In genomic region chr9:18360005-18360404, GRCh38 we compare ENCODE assay signal across 27 cellular contexts.
DNase-seq lines count a peak whose midpoint lies in the region; ATAC-seq and TF ChIP-seq lines count a peak whose summit lies in the region.
"Had no signal": no experiment of that assay in that cellular context is flagged by ENCODE, and none has a peak within 500 bp of the region (broad histone marks: within the 10 kb centered on the region; RNA-seq: fewer than 3 reads in every experiment).

No MANE protein-coding gene starts in this region.

- no peaks in the 10 kb centered on the region for H3K9me3 Mint-ChIP-seq in MCF 10A (ENCODE audit: unreplicated experiment)
- no peaks in the 10 kb centered on the region for H3K9me3 Mint-ChIP-seq in WTC11
- H3K9me3 Mint-ChIP-seq: activated B cell treated with CpG ODN at 0.5 μM for 24 hours; activated naive CD4-positive, alpha-beta T cell treated with anti-CD3 and anti-CD28 coated beads, Interleukin-2, amount 10 ng/mL, durations not matched to agents 7 days and 5 days; activated T-helper 1 cell treated with anti-CD3 and anti-CD28 coated beads, Interleukin-12 subunit alpha, Interleukin-12 subunit beta, Interleukin-2, Interleukin-4 antibody, amounts not matched to agents 30 ng/mL and 10 ng/mL and 1 ng/mL, durations not matched to agents 14 hours and 24 hours and 36 hours; dendritic cell treated with granulocyte-macrophage colony-stimulating factor and Interleukin-4, amounts not matched to agents 40 ng/mL and 50 ng/mL, for 4 days had no signal

- H3K4me1 Mint-ChIP-seq in MCF 10A (ENCODE audit: insufficient read depth, unreplicated experiment): no peaks in the 10 kb centered on the region
- peaks cover 4% of the 10 kb centered on the region for H3K4me1 Mint-ChIP-seq in WTC11
- H3K4me1 Mint-ChIP-seq: activated naive CD4-positive, alpha-beta T cell treated with anti-CD3 and anti-CD28 coated beads, Interleukin-2, amount 10 ng/mL, durations not matched to agents 7 days and 5 days had no signal

- no peak overlapping the region for H3K4me3 ChIP-seq in mammary epithelial cell (replicated peaks in 1 of 3; ENCODE audit: insufficient read depth in 1 of 3, low read depth in 2 of 3, low read length in 3 of 3)
- no peak overlapping the region for H3K4me3 ChIP-seq in fibroblast of lung (replicated peaks in 1 of 4; ENCODE audit: control extremely low read depth in 1 of 4, insufficient read depth in 1 of 4, low read depth in 3 of 4, low read length in 4 of 4)
- H3K4me3 ChIP-seq: A549, lung, right atrium auricular region, testis, vagina had no signal

- no peaks in the 10 kb centered on the region for H3K36me3 Mint-ChIP-seq in MCF 10A (ENCODE audit: insufficient read depth, unreplicated experiment)
- H3K36me3 Mint-ChIP-seq in WTC11: no peaks in the 10 kb centered on the region
- H3K36me3 Mint-ChIP-seq: activated naive CD4-positive, alpha-beta T cell treated with anti-CD3 and anti-CD28 coated beads, Interleukin-2, amount 10 ng/mL, durations not matched to agents 7 days and 5 days had no signal

- H2AFZ ChIP-seq in mammary epithelial cell (ENCODE audit: low read depth, low read length) (peak overlapping the region; percentile 53), fibroblast of lung (ENCODE audit: low read length) (peak overlapping the region; percentile 50)

- H3K36me3 ChIP-seq in mammary epithelial cell (ENCODE audit: insufficient read depth, low read length) (no peaks in the 10 kb centered on the region), fibroblast of lung (ENCODE audit: control insufficient read depth, insufficient read depth, low read length) (no peaks in the 10 kb centered on the region)
- H3K36me3 ChIP-seq: right atrium auricular region, vagina had no signal

- H3K27ac Mint-ChIP-seq in MCF 10A (ENCODE audit: low read depth, unreplicated experiment) (no peak overlapping the region), WTC11 (no peak overlapping the region)
- H3K27ac Mint-ChIP-seq: activated B cell treated with CpG ODN at 0.5 μM for 24 hours; activated naive CD4-positive, alpha-beta T cell treated with anti-CD3 and anti-CD28 coated beads, Interleukin-2, amount 10 ng/mL, durations not matched to agents 7 days and 5 days; activated T-helper 1 cell treated with anti-CD3 and anti-CD28 coated beads, Interleukin-12 subunit alpha, Interleukin-12 subunit beta, Interleukin-2, Interleukin-4 antibody, amounts not matched to agents 30 ng/mL and 10 ng/mL and 1 ng/mL, durations not matched to agents 14 hours and 24 hours and 36 hours; dendritic cell treated with granulocyte-macrophage colony-stimulating factor and Interleukin-4, amounts not matched to agents 40 ng/mL and 50 ng/mL, for 4 days had no signal

- intact Hi-C loops in mammary epithelial cell (cut with micrococcal nuclease) (no loop called here), MCF 10A (cut with micrococcal nuclease) (no loop called here)

- H3K79me2 ChIP-seq in mammary epithelial cell (ENCODE audit: insufficient read depth, low read length): no peaks in the 10 kb centered on the region
- H3K79me2 ChIP-seq in fibroblast of lung (ENCODE audit: control insufficient read depth, insufficient read depth, low read length): no peaks in the 10 kb centered on the region

- no peaks in the 10 kb centered on the region for H3K27me3 Mint-ChIP-seq in MCF 10A (ENCODE audit: insufficient read depth, unreplicated experiment)
- H3K27me3 Mint-ChIP-seq in WTC11 (ENCODE audit: low read depth): no peaks in the 10 kb centered on the region
- H3K27me3 Mint-ChIP-seq: activated B cell treated with CpG ODN at 0.5 μM for 24 hours; activated naive CD4-positive, alpha-beta T cell treated with anti-CD3 and anti-CD28 coated beads, Interleukin-2, amount 10 ng/mL, durations not matched to agents 7 days and 5 days; dendritic cell treated with granulocyte-macrophage colony-stimulating factor and Interleukin-4, amounts not matched to agents 40 ng/mL and 50 ng/mL, for 4 days had no signal

- dilution Hi-C loops in mammary epithelial cell (cut with HindIII; ENCODE audit: low sequenced_read_pairs): no loop called here

- H3K4me3 Mint-ChIP-seq in MCF 10A (ENCODE audit: unreplicated experiment) (no peak overlapping the region), WTC11 (no peak overlapping the region)
- H3K4me3 Mint-ChIP-seq: activated B cell treated with CpG ODN at 0.5 μM for 24 hours; activated naive CD4-positive, alpha-beta T cell treated with anti-CD3 and anti-CD28 coated beads, Interleukin-2, amount 10 ng/mL, durations not matched to agents 7 days and 5 days; activated T-helper 1 cell treated with anti-CD3 and anti-CD28 coated beads, Interleukin-12 subunit alpha, Interleukin-12 subunit beta, Interleukin-2, Interleukin-4 antibody, amounts not matched to agents 30 ng/mL and 10 ng/mL and 1 ng/mL, durations not matched to agents 14 hours and 24 hours and 36 hours; dendritic cell treated with granulocyte-macrophage colony-stimulating factor and Interleukin-4, amounts not matched to agents 40 ng/mL and 50 ng/mL, for 4 days had no signal

- in situ Hi-C loops in mammary epithelial cell (cut with MboI; ENCODE audit: low sequenced_read_pairs in 2 of 2): no loop called here

- no peak overlapping the region for H3K27ac ChIP-seq in mammary epithelial cell (ENCODE audit: insufficient read depth, low read depth, low read length)
- H3K27ac ChIP-seq in fibroblast of lung (ENCODE audit: insufficient read depth, low read length): no peak overlapping the region
- H3K27ac ChIP-seq: A549, right atrium auricular region, testis, vagina had no signal

- BruUV-seq in mammary epithelial cell (replicated peaks; lab: Mats Ljungman, UMichigan): no TSS peak
- BruUV-seq in MCF 10A (replicated peaks; lab: Mats Ljungman, UMichigan): no TSS peak

- DNase-seq in mammary epithelial cell (no peak), MCF 10A (ENCODE audit: unreplicated experiment) (no peak), NCI-H69 (lab: John Stamatoyannopoulos, UW) (peak; percentile 18), fibroblast of lung (ENCODE audit: low read depth in 2 of 2) (no peak), pulmonary artery endothelial cell (ENCODE audit: low read depth, low spot score) (peak; percentile 26), NCI-H82 (lab: John Stamatoyannopoulos, UW) (no peak), WTC11 (ENCODE audit: low spot score) (no peak)
- DNase-seq: activated B cell treated with CpG ODN at 0.5 μM for 24 hours; activated naive CD4-positive, alpha-beta T cell treated with anti-CD3 and anti-CD28 coated beads, Interleukin-2, amount 10 ng/mL, durations not matched to agents 7 days and 5 days; amygdala; kidney glomerular epithelial cell; MM.1S; NCI-H1694 treated with DMSO at 0.1 percent for 48 hours; NCI-H526; OCI-M1; stimulated activated CD4-positive, alpha-beta T cell treated with anti-CD3 and anti-CD28 coated beads, Interleukin-4, amount 100 ng/mL, for 24 hours; stimulated activated naive CD4-positive, alpha-beta T cell; T-helper 9 cell; testis had no signal

- H3K27me3 ChIP-seq in mammary epithelial cell (ENCODE audit: insufficient read depth, low read length): no peaks in the 10 kb centered on the region
- H3K27me3 ChIP-seq in fibroblast of lung (ENCODE audit: control insufficient read depth, insufficient read depth, low read length): no peaks in the 10 kb centered on the region
- H3K27me3 ChIP-seq: right atrium auricular region, testis, vagina had no signal

- CTCF ChIA-PET in mammary epithelial cell (lab: Charles Lee; ENCODE audit: low non-redundant PET) (no interaction called here), MCF 10A (lab: Yijun Ruan, JAX) (no interaction called here), WTC11 (lab: Charles Lee) (no interaction called here)

- H3K4me1 ChIP-seq in mammary epithelial cell (ENCODE audit: insufficient read depth, low read length): peaks cover 9% of the 10 kb centered on the region
- H3K4me1 ChIP-seq in fibroblast of lung (ENCODE audit: control insufficient read depth, extremely low read depth, insufficient read depth, low read length): peaks cover 8% of the 10 kb centered on the region
- H3K4me1 ChIP-seq: A549, testis had no signal

- H4K20me1 ChIP-seq in mammary epithelial cell (ENCODE audit: insufficient read depth, low read length) (no peaks in the 10 kb centered on the region), fibroblast of lung (ENCODE audit: control insufficient read depth, extremely low read depth, insufficient read depth, low read length) (no peaks in the 10 kb centered on the region)

- POLR2A ChIA-PET in MCF 10A (lab: Yijun Ruan, JAX): interaction anchor here (0.5 to 0.6 kb wide), 2 partner anchors 263 to 361 kb away, joined by 3 read pairs; no protein-coding TSS in a partner anchor
- POLR2A ChIA-PET in WTC11 (lab: Charles Lee): no interaction called here

- ATAC-seq in HG03280 (IDR thresholded peaks at IDR 0.05; ENCODE audit: unreplicated experiment): no peak
- no peak for ATAC-seq in WTC11
- ATAC-seq: A549, HCT116 had no signal

- H3K9ac ChIP-seq in mammary epithelial cell (ENCODE audit: insufficient read depth, low read length): no peak overlapping the region
- no peak overlapping the region for H3K9ac ChIP-seq in fibroblast of lung (ENCODE audit: insufficient read depth, low read length)

- H3K9me3 ChIP-seq in mammary epithelial cell (replicated peaks; ENCODE audit: insufficient read depth, low read length) (no peaks in the 10 kb centered on the region), fibroblast of lung (ENCODE audit: control insufficient read depth, insufficient read depth, low read depth, low read length) (no peaks in the 10 kb centered on the region)
- H3K9me3 ChIP-seq: A549, right atrium auricular region, testis, vagina had no signal

- TF ChIP-seq CTCF in mammary epithelial cell (conservative IDR thresholded peaks at IDR 0.05 in 1 of 2, IDR thresholded peaks at IDR 0.05 in 1 of 2; ENCODE audit: extremely low read depth in 1 of 2, insufficient read depth in 1 of 2, low read depth in 1 of 2, low read length in 2 of 2) (no peak), MCF 10A (IDR thresholded peaks at IDR 0.05; ENCODE audit: unreplicated experiment) (no peak), fibroblast of lung (conservative IDR thresholded peaks at IDR 0.05 in 1 of 2, IDR thresholded peaks at IDR 0.05 in 1 of 2; ENCODE audit: low read depth in 1 of 2, low read length in 2 of 2) (no peak), WTC11 (IDR thresholded peaks at IDR 0.05) (no peak)

- WGBS in mammary epithelial cell (ENCODE audit: low coverage, missing lambda C conversion rate): 91% methylated on average over 1 of the region's 1 CpG

- no peak overlapping the region for H3K4me2 ChIP-seq in mammary epithelial cell (ENCODE audit: insufficient read depth, low read depth, low read length)
- peak overlapping the region; percentile 37 for H3K4me2 ChIP-seq in fibroblast of lung (ENCODE audit: extremely low read depth, insufficient read depth, low read length)
- H3K4me2 ChIP-seq: A549 had no signal

Comparison
In these comparisons a context has a peak if more than half of its experiments do, and no peak if none do; other contexts are left out.
1. DNase-seq: peak in NCI-H69 (single experiment) and pulmonary artery endothelial cell (single experiment); none in mammary epithelial cell (single experiment), MCF 10A (single experiment), fibroblast of lung (0 of 2), NCI-H82 (single experiment) and WTC11 (single experiment).